29 cellular contexts compared by ENCODE assay signal in the genomic region with DNA sequence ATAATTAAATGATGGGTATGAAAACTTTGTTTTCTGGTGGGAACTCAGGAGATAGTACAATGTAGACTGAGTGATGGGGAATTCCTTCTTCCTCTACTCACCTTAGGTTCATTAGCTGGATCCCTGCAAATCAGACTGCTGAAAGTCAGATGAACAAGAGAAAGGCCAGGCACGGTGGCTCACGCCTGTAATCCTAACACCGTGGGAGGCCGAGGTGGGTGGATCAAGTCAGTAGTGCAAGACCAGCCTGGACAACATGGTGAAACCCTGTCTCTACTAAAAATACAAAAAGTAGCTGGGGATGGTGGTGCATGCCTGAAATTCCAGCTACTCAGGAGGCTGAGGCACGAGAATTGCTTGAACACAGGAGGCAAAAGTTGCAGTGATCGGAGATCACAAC. TPM values are rescaled to one million over a fixed set of nuclear protein-coding genes. Genes with fewer than 3 reads are reported as not detected.
"Had no signal": no experiment of that assay in that cellular context is flagged by ENCODE, and none has a peak within 500 bp of the region (broad histone marks: within the 10 kb centered on the region; RNA-seq: fewer than 3 reads in every experiment).

No MANE protein-coding gene starts in this region.

- H3K9me3 ChIP-seq: colonic mucosa, left lung, mucosa of descending colon had no signal

- DNase-seq: colonic mucosa; cortex of kidney; effector CD8-positive, alpha-beta T cell; effector memory CD8-positive, alpha-beta T cell; endodermal cell; erythroblast; esophagus squamous epithelium; foreskin keratinocyte; glutamatergic neuron; head of caudate nucleus; heart right ventricle; hippocampal formation; left cardiac atrium; left lung; left ventricle myocardium superior; mammary epithelial cell; mucosa of descending colon had no signal

- ATAC-seq: effector memory CD8-positive, alpha-beta T cell; esophagus mucosa; foreskin keratinocyte; gastroesophageal sphincter; heart right ventricle; left cardiac atrium; left lung; left ventricle myocardium superior; mucosa of descending colon had no signal

- H3K27ac ChIP-seq: colonic mucosa, epithelial cell of prostate, esophagus squamous epithelium, foreskin keratinocyte, gastroesophageal sphincter, heart right ventricle, left lung had no signal

- H3K4me1 ChIP-seq: colonic mucosa, esophagus squamous epithelium, foreskin keratinocyte, gastroesophageal sphincter, heart right ventricle, left lung had no signal

- H3K27me3 ChIP-seq: colonic mucosa, esophagus squamous epithelium, foreskin keratinocyte, heart right ventricle, left lung had no signal

- H3K36me3 ChIP-seq: colonic mucosa, esophagus squamous epithelium, gastroesophageal sphincter, heart right ventricle, left lung had no signal

- FAIRE-seq: endometrium, frontal cortex, islet of Langerhans, keratinocyte had no signal

- H3K4me3 ChIP-seq: colonic mucosa, esophagus squamous epithelium, gastroesophageal sphincter, heart right ventricle, left lung, lung, mucosa of descending colon had no signal

RNA-seq across cellular contexts. Expression of a gene that starts 28.7 kb away (rescaled TPM):
- total RNA-seq: chondrocyte, fibroblast of villous mesenchyme, kidney epithelial cell, myocyte had no signal
- polyA plus RNA-seq: foreskin keratinocyte, keratinocyte, mammary epithelial cell had no signal
